In genomic region chr12:124720687-124721500, GRCh38 we compare ENCODE assay signal across 8 cellular contexts.
DNase-seq lines count a peak whose midpoint lies in the region; ATAC-seq and TF ChIP-seq lines count a peak whose summit lies in the region.

No MANE protein-coding gene starts in this region.

- no peak overlapping the region for H3K4me3 ChIP-seq in liver (ENCODE audit: low read depth in 1 of 3, low read length in 3 of 3)
- H3K4me3 ChIP-seq in aorta (ENCODE audit: low read length in 2 of 2): no peak overlapping the region

- peak; percentile 43 for ATAC-seq in aorta (ENCODE audit: low FRiP score)
- no peak for ATAC-seq in GM19351 (IDR thresholded peaks at IDR 0.05; ENCODE audit: unreplicated experiment)
- no peak for ATAC-seq in GM21447 (IDR thresholded peaks at IDR 0.05; ENCODE audit: unreplicated experiment)

- no peaks in the 10 kb centered on the region for H3K36me3 ChIP-seq in liver (ENCODE audit: control insufficient read depth in 4 of 4, insufficient read depth in 3 of 4, low read depth in 1 of 4, low read length in 3 of 4)
- no peaks in the 10 kb centered on the region for H3K36me3 ChIP-seq in aorta (ENCODE audit: control insufficient read depth in 1 of 2, insufficient read depth in 2 of 2, low read length in 1 of 2)

- DNase-seq in CD1c-positive myeloid dendritic cell (ENCODE audit: extremely low spot score): peak; percentile 81
- DNase-seq in NCI-H1694 (lab: John Stamatoyannopoulos, UW): peak; percentile 93
- DNase-seq in astrocyte of the hippocampus (ENCODE audit: low read depth, low spot score): peak; percentile 85
- no peak for DNase-seq in aorta
- no peak for DNase-seq in stimulated activated CD4-positive, alpha-beta T cell treated with anti-CD3 and anti-CD28 coated beads, Interleukin-2, amount 100 ng/mL, for 24 hours

- TF ChIP-seq RAD21 in liver (IDR thresholded peaks at IDR 0.05): peak; percentile 60 to 67

- H3K27me3 ChIP-seq in liver (ENCODE audit: control insufficient read depth in 4 of 4, insufficient read depth in 4 of 4, low read length in 3 of 4) (no peaks in the 10 kb centered on the region), aorta (ENCODE audit: control insufficient read depth in 1 of 2, insufficient read depth in 2 of 2, low read length in 1 of 2) (no peaks in the 10 kb centered on the region)

- no peak for TF ChIP-seq CTCF in liver (IDR thresholded peaks at IDR 0.05; ENCODE audit: low read depth, low read length, missing input control)

- H3K9me3 ChIP-seq in liver (ENCODE audit: control insufficient read depth in 4 of 4, low read length in 3 of 4) (no peaks in the 10 kb centered on the region), aorta (ENCODE audit: control insufficient read depth, low read length) (no peaks in the 10 kb centered on the region)

- no peak overlapping the region for H3K9ac ChIP-seq in liver (ENCODE audit: low read depth in 1 of 2, low read length in 2 of 2)

- H3K27ac ChIP-seq in liver (ENCODE audit: low read depth in 1 of 2, low read length in 2 of 2) (peak overlapping the region; percentile 14 to 64), aorta (ENCODE audit: low read depth in 1 of 2, low read length in 2 of 2) (no peak overlapping the region)

- intact Hi-C loops in aorta (cut with DNase I): no loop called here

- 48% methylated on average over 16 of the region's 16 CpGs for WGBS in liver
- 45 to 46% methylated on average over 16 of the region's 16 CpGs for WGBS in aorta, 2 donors

- H3K4me1 ChIP-seq in liver (ENCODE audit: control insufficient read depth in 4 of 4, insufficient read depth in 4 of 4, low read length in 3 of 4): peaks cover 1 to 18% (median 13%) of the 10 kb centered on the region in 4 donors
- H3K4me1 ChIP-seq in aorta (ENCODE audit: control insufficient read depth in 1 of 2, insufficient read depth in 2 of 2, low read length in 2 of 2): peaks cover 0 to 2% of the 10 kb centered on the region in 2 donors

TF ChIP-seq in liver, 16 proteins besides CTCF, POLR2A, EP300 and RAD21:
- TF ChIP-seq HNF4A (conservative IDR thresholded peaks at IDR 0.05) (no peak), EGR1 (IDR thresholded peaks at IDR 0.05; ENCODE audit: low read depth in 2 of 2) (no peak), JUND (IDR thresholded peaks at IDR 0.05) (peak in 1 of 2 donors; percentile 30), MAX (IDR thresholded peaks at IDR 0.05) (no peak), ATF3 (IDR thresholded peaks at IDR 0.05) (no peak), TAF1 (conservative IDR thresholded peaks at IDR 0.05) (no peak), SP1 (IDR thresholded peaks at IDR 0.05) (peak; percentile 50), NR2F2 (IDR thresholded peaks at IDR 0.05) (peak; percentile 65), ZBTB33 (IDR thresholded peaks at IDR 0.05) (no peak), FOXA1 (IDR thresholded peaks at IDR 0.05) (no peak), HNF4G (IDR thresholded peaks at IDR 0.05) (no peak), RXRA (IDR thresholded peaks at IDR 0.05) (peak; percentile 64 to 65), YY1 (IDR thresholded peaks at IDR 0.05) (peak; percentile 21), REST (IDR thresholded peaks at IDR 0.05) (no peak), FOXA2 (IDR thresholded peaks at IDR 0.05) (no peak), GABPA (IDR thresholded peaks at IDR 0.05 in 1 of 2, conservative IDR thresholded peaks at IDR 0.05 in 1 of 2) (no peak)

Comparison
In these comparisons a context has a peak if more than half of its experiments do, and no peak if none do; other contexts are left out.
1. DNase-seq: peak in CD1c-positive myeloid dendritic cell (single experiment), NCI-H1694 (single experiment) and astrocyte of the hippocampus (single experiment); none in aorta (0 of 2) and stimulated activated CD4-positive, alpha-beta T cell treated with anti-CD3 and anti-CD28 coated beads, Interleukin-2, amount 100 ng/mL, for 24 hours (0 of 2).
2. H3K27ac ChIP-seq: peak in liver (2 of 2); none in aorta (0 of 2).